Comparison of ENCODE assay signal across 19 cellular contexts in the genomic region with DNA sequence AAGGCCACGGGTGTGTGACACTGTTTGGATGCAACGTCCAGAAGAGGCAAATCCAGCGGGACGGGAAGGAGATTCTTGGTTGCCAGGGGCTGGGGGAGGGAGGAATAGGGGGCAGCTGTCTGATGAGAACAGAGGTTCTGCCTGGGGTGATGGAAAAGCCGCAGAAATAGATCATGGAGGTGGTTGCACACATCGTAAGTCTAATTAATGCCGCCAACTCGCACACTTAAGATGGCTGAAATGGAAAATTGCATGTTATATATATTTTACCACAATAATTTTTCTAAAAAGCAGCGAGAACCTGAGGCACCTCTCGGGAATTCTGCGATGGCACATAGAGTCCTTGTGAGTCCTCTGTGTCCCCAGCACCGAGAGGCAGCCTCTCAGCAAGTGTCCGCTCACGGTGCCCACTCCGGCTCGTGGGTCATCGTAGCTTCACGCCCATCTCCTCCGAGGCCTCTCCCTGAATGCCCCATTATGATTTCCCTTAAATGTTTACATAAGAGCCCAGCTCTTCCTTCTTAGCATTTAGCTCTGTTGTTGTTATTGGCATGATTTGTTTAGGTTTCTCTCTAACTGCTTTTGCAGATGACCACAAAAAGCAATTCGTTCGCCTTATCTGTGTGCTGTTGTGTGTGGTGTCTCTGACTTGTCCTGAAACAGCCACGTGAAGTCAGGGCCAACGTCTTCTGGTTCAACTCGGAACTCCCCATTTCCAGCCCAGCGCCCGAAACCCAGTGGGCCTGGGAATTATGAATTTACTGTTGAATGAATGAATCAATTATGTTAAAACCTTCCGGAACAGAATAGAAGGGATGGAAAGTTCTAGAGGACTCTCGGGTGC. TPM values are rescaled to one million over a fixed set of nuclear protein-coding genes. Genes with fewer than 3 reads are reported as not detected.
A peak's percentile ranks its signal among the peaks of the same experiment; 100 is the strongest.
DNase-seq lines count a peak whose midpoint lies in the region; ATAC-seq and TF ChIP-seq lines count a peak whose summit lies in the region.
"Had no signal": no experiment of that assay in that cellular context is flagged by ENCODE, and none has a peak within 500 bp of the region (broad histone marks: within the 10 kb centered on the region; RNA-seq: fewer than 3 reads in every experiment).

No MANE protein-coding gene starts in this region.

- H3K4me1 ChIP-seq in breast epithelium (no peaks in the 10 kb centered on the region), prostate gland (replicated peaks) (no peaks in the 10 kb centered on the region), upper lobe of right lung (peaks cover 16% of the 10 kb centered on the region)

- CTCF ChIA-PET in MCF 10A (lab: Yijun Ruan, JAX): no interaction called here
- CTCF ChIA-PET in activated CD8-positive, alpha-beta T cell treated with anti-CD3 and anti-CD28 coated beads, Interleukin-2, amount 10 ng/mL, durations not matched to agents 7 days and 5 days (lab: Charles Lee): no interaction called here

- H3K4me1 Mint-ChIP-seq in MCF 10A (ENCODE audit: insufficient read depth, unreplicated experiment): no peaks in the 10 kb centered on the region
- no peaks in the 10 kb centered on the region for H3K4me1 Mint-ChIP-seq in activated CD8-positive, alpha-beta T cell treated with anti-CD3 and anti-CD28 coated beads, Interleukin-2, amount 10 ng/mL, durations not matched to agents 7 days and 5 days (ENCODE audit: low read depth)
- H3K4me1 Mint-ChIP-seq: activated naive CD8-positive, alpha-beta T cell treated with anti-CD3 and anti-CD28 coated beads for 36 hours had no signal

- H3K4me3 Mint-ChIP-seq in MCF 10A (ENCODE audit: unreplicated experiment): no peak overlapping the region
- H3K4me3 Mint-ChIP-seq in activated CD8-positive, alpha-beta T cell treated with anti-CD3 and anti-CD28 coated beads, Interleukin-2, amount 10 ng/mL, durations not matched to agents 7 days and 5 days: no peak overlapping the region
- H3K4me3 Mint-ChIP-seq: activated naive CD8-positive, alpha-beta T cell treated with anti-CD3 and anti-CD28 coated beads for 36 hours had no signal

- no TSS peak for BruUV-seq in MCF 10A (replicated peaks; lab: Mats Ljungman, UMichigan)

- H3K9me3 Mint-ChIP-seq in MCF 10A (ENCODE audit: unreplicated experiment): no peaks in the 10 kb centered on the region
- H3K9me3 Mint-ChIP-seq in activated CD8-positive, alpha-beta T cell treated with anti-CD3 and anti-CD28 coated beads, Interleukin-2, amount 10 ng/mL, durations not matched to agents 7 days and 5 days (ENCODE audit: insufficient read depth): no peaks in the 10 kb centered on the region
- H3K9me3 Mint-ChIP-seq: activated naive CD8-positive, alpha-beta T cell treated with anti-CD3 and anti-CD28 coated beads for 36 hours had no signal

- intact Hi-C loops in breast epithelium (cut with DNase I; ENCODE audit: low total_unique reads) (no loop called here), MCF 10A (cut with micrococcal nuclease) (no loop called here), prostate gland (cut with DNase I) (loop anchor here (10.0 kb wide), 2 partner anchors 68 to 522 kb away; no protein-coding TSS in a partner anchor), upper lobe of right lung (cut with DNase I) (no loop called here)

- 69% methylated on average over 28 of the region's 28 CpGs for WGBS in prostate gland

- H3K27me3 Mint-ChIP-seq in MCF 10A (ENCODE audit: insufficient read depth, unreplicated experiment): peaks cover 87% of the 10 kb centered on the region
- H3K27me3 Mint-ChIP-seq in activated CD8-positive, alpha-beta T cell treated with anti-CD3 and anti-CD28 coated beads, Interleukin-2, amount 10 ng/mL, durations not matched to agents 7 days and 5 days (ENCODE audit: low read depth): no peaks in the 10 kb centered on the region

- POLR2A ChIA-PET in MCF 10A (lab: Yijun Ruan, JAX): no interaction called here
- POLR2A ChIA-PET in activated CD8-positive, alpha-beta T cell treated with anti-CD3 and anti-CD28 coated beads, Interleukin-2, amount 10 ng/mL, durations not matched to agents 7 days and 5 days (lab: Charles Lee): no interaction called here

- H3K27me3 ChIP-seq in breast epithelium (no peaks in the 10 kb centered on the region), prostate gland (replicated peaks; ENCODE audit: insufficient read depth) (no peaks in the 10 kb centered on the region), upper lobe of right lung (no peaks in the 10 kb centered on the region)
- H3K27me3 ChIP-seq: BLaER1 treated with 17β-estradiol and CSF1 and Interleukin-3, amounts not matched to agents 10 nM and 100 nM had no signal

- TF ChIP-seq CTCF in breast epithelium (IDR thresholded peaks at IDR 0.05) (no peak), MCF 10A (IDR thresholded peaks at IDR 0.05; ENCODE audit: unreplicated experiment) (no peak), prostate gland (IDR thresholded peaks at IDR 0.05) (no peak), upper lobe of right lung (IDR thresholded peaks at IDR 0.05) (no peak)

- TF ChIP-seq POLR2A in breast epithelium (IDR thresholded peaks at IDR 0.05) (no peak), prostate gland (IDR thresholded peaks at IDR 0.05) (no peak)

- H3K9me3 ChIP-seq in breast epithelium: no peaks in the 10 kb centered on the region
- H3K9me3 ChIP-seq in prostate gland: no peaks in the 10 kb centered on the region
- no peaks in the 10 kb centered on the region for H3K9me3 ChIP-seq in upper lobe of right lung
- H3K9me3 ChIP-seq: BLaER1 treated with 17β-estradiol and CSF1 and Interleukin-3, amounts not matched to agents 10 nM and 100 nM had no signal

- DNase-seq in breast epithelium (ENCODE audit: low spot score in 2 of 2): no peak
- no peak for DNase-seq in MCF 10A (ENCODE audit: unreplicated experiment)
- peak; percentile 86 for DNase-seq in foreskin melanocyte
- DNase-seq in prostate gland (ENCODE audit: low spot score): no peak
- no peak for DNase-seq in upper lobe of right lung
- DNase-seq in activated CD8-positive, alpha-beta T cell treated with anti-CD3 and anti-CD28 coated beads, Interleukin-2, amount 10 ng/mL, durations not matched to agents 7 days and 5 days: no peak
- DNase-seq in NOMO-1 (lab: John Stamatoyannopoulos, UW; ENCODE audit: unreplicated experiment in 2 of 2): no peak
- DNase-seq: activated CD4-positive, alpha-beta T cell treated with anti-CD3 and anti-CD28 coated beads, Interleukin-2, amount 50 U/mL, for 4 hours; activated naive CD8-positive, alpha-beta T cell treated with anti-CD3 and anti-CD28 coated beads for 36 hours; activated T-cell treated with anti-CD3 and anti-CD28 coated beads, Interleukin-2, amount 50 U/mL, for 48 hours; central memory CD4-positive, alpha-beta T cell; DMS153; NCI-H446 treated with DMSO at 0.1 percent for 48 hours had no signal

- no peak overlapping the region for H3K27ac Mint-ChIP-seq in MCF 10A (ENCODE audit: low read depth, unreplicated experiment)
- no peak overlapping the region for H3K27ac Mint-ChIP-seq in activated CD8-positive, alpha-beta T cell treated with anti-CD3 and anti-CD28 coated beads, Interleukin-2, amount 10 ng/mL, durations not matched to agents 7 days and 5 days
- H3K27ac Mint-ChIP-seq: activated naive CD8-positive, alpha-beta T cell treated with anti-CD3 and anti-CD28 coated beads for 36 hours; progenitor cell of endocrine pancreas had no signal

- H3K4me3 ChIP-seq in breast epithelium (no peak overlapping the region), prostate gland (no peak overlapping the region), upper lobe of right lung (no peak overlapping the region)
- H3K4me3 ChIP-seq: BLaER1 treated with 17β-estradiol and CSF1 and Interleukin-3, amounts not matched to agents 10 nM and 100 nM had no signal

- H3K36me3 Mint-ChIP-seq in MCF 10A (ENCODE audit: insufficient read depth, unreplicated experiment): no peaks in the 10 kb centered on the region
- H3K36me3 Mint-ChIP-seq in activated CD8-positive, alpha-beta T cell treated with anti-CD3 and anti-CD28 coated beads, Interleukin-2, amount 10 ng/mL, durations not matched to agents 7 days and 5 days (ENCODE audit: low read depth): no peaks in the 10 kb centered on the region
- H3K36me3 Mint-ChIP-seq: activated naive CD8-positive, alpha-beta T cell treated with anti-CD3 and anti-CD28 coated beads for 36 hours had no signal

- H3K27ac ChIP-seq in breast epithelium (peak overlapping the region; percentile 13 to 74), prostate gland (peak overlapping the region; percentile 63 to 72), upper lobe of right lung (peak overlapping the region; percentile 63)
- H3K27ac ChIP-seq: 22Rv1; BLaER1 treated with 17β-estradiol and CSF1 and Interleukin-3, amounts not matched to agents 10 nM and 100 nM had no signal

- ATAC-seq in upper lobe of right lung: peak; percentile 17
- ATAC-seq in activated CD8-positive, alpha-beta T cell treated with anti-CD3 and anti-CD28 coated beads, Interleukin-2, amount 10 ng/mL, durations not matched to agents 7 days and 5 days: no peak
- no peak for ATAC-seq in HG02885 (IDR thresholded peaks at IDR 0.05; ENCODE audit: poor library complexity, unreplicated experiment)
- ATAC-seq: SK-N-SH treated with all-trans-retinoic acid at 6 μM for 48 hours had no signal

- no peaks in the 10 kb centered on the region for H3K36me3 ChIP-seq in breast epithelium
- H3K36me3 ChIP-seq in prostate gland: no peaks in the 10 kb centered on the region
- H3K36me3 ChIP-seq in upper lobe of right lung: no peaks in the 10 kb centered on the region
- H3K36me3 ChIP-seq: BLaER1 treated with 17β-estradiol and CSF1 and Interleukin-3, amounts not matched to agents 10 nM and 100 nM had no signal

RNA-seq across cellular contexts. Expression of a gene that starts 7.7 kb away (rescaled TPM):
- 1 to 10 TPM in 2 of 3 donors, under 1 TPM in 1; 0.16 to 3.3 (median 1.3) TPM for total RNA-seq in breast epithelium
- not detected in 2 replicates for total RNA-seq in MCF 10A (2022)
- total RNA-seq in prostate gland: 10 to 100 TPM; 60.9 to 80.8 TPM
- total RNA-seq in upper lobe of right lung: 26.0 TPM
- total RNA-seq in activated CD8-positive, alpha-beta T cell treated with anti-CD3 and anti-CD28 coated beads, Interleukin-2, amount 10 ng/mL, durations not matched to agents 7 days and 5 days: not detected
- total RNA-seq: activated naive CD8-positive, alpha-beta T cell treated with anti-CD3 and anti-CD28 coated beads for 36 hours; LHCN-M2 had no signal
